8 cellular contexts compared by ENCODE assay signal in the genomic region with DNA sequence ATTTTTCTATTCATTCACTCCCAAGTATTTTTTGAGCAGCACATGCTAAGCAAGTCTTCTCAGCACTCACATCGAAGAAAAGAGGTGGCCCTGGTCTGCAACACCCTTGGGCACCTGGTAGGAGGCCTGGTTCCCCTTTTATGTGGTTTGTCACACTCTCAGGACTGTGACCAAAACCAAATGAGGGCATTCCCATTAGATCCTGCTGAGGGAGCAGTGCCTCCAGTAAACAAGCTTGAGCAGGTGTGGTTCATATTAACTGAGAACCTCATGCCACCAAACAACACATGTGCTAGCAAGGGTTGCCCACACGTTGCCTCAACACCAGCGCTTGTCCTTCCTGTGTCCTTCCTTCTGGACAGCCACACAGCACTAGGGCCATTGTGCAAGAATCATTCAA. TPM values are rescaled to one million over a fixed set of nuclear protein-coding genes. Genes with fewer than 3 reads are reported as not detected.
A peak's percentile ranks its signal among the peaks of the same experiment; 100 is the strongest.
DNase-seq lines count a peak whose midpoint lies in the region; ATAC-seq lines count a peak whose summit lies in the region.

No MANE protein-coding gene starts in this region.

- ATAC-seq in HG02763 (IDR thresholded peaks at IDR 0.05; ENCODE audit: unreplicated experiment): peak; percentile 78

- no peaks in the 10 kb centered on the region for H3K4me1 Mint-ChIP-seq in T-helper 2 cell treated with Interferon-gamma antibody and Interleukin-4, amounts not matched to agents 5 μg/mL and 100 μg/mL, for 36 hours (ENCODE audit: low read depth)

- no peak overlapping the region for H3K27ac Mint-ChIP-seq in T-helper 2 cell treated with Interferon-gamma antibody and Interleukin-4, amounts not matched to agents 5 μg/mL and 100 μg/mL, for 36 hours

- peaks cover 6% of the 10 kb centered on the region for H3K27me3 Mint-ChIP-seq in T-helper 2 cell treated with Interferon-gamma antibody and Interleukin-4, amounts not matched to agents 5 μg/mL and 100 μg/mL, for 36 hours (ENCODE audit: low read depth)

- H3K36me3 Mint-ChIP-seq in T-helper 2 cell treated with Interferon-gamma antibody and Interleukin-4, amounts not matched to agents 5 μg/mL and 100 μg/mL, for 36 hours (ENCODE audit: low read depth): no peaks in the 10 kb centered on the region

- peak in 2 of 3 experiments; percentile 6 to 25 for DNase-seq in NCI-H1417 (lab: John Stamatoyannopoulos, UW)
- DNase-seq in NCI-H1417 treated with DMSO at 0.1 percent for 48 hours (lab: John Stamatoyannopoulos, UW): no peak
- peak; percentile 26 for DNase-seq in NCI-H1092 treated with DMSO at 0.1 percent for 48 hours (lab: John Stamatoyannopoulos, UW)
- DNase-seq in renal cortical epithelial cell (ENCODE audit: low read depth): peak; percentile 6
- DNase-seq in activated CD4-positive, alpha-beta T cell treated with anti-CD3 and anti-CD28 coated beads, Interleukin-2, amount 50 U/mL, for 4 hours: no peak
- no peak for DNase-seq in T-helper 2 cell treated with Interferon-gamma antibody and Interleukin-4, amounts not matched to agents 5 μg/mL and 100 μg/mL, for 36 hours (ENCODE audit: low spot score)
- no peak for DNase-seq in DMS114 treated with DMSO at 0.1 percent for 48 hours (lab: John Stamatoyannopoulos, UW; ENCODE audit: unreplicated experiment)

- H3K9me3 Mint-ChIP-seq in T-helper 2 cell treated with Interferon-gamma antibody and Interleukin-4, amounts not matched to agents 5 μg/mL and 100 μg/mL, for 36 hours: no peaks in the 10 kb centered on the region

- H3K4me3 Mint-ChIP-seq in T-helper 2 cell treated with Interferon-gamma antibody and Interleukin-4, amounts not matched to agents 5 μg/mL and 100 μg/mL, for 36 hours: no peak overlapping the region

RNA-seq across cellular contexts. Expression of a gene that starts 26.9 kb away (rescaled TPM):
- total RNA-seq in renal cortical epithelial cell: 7.9 and 11.8 TPM in 2 replicates

Comparison
In these comparisons a context has a peak if more than half of its experiments do, and no peak if none do; other contexts are left out.
1. DNase-seq: peak in NCI-H1417 (2 of 3), NCI-H1092 treated with DMSO at 0.1 percent for 48 hours (single experiment) and renal cortical epithelial cell (single experiment); none in NCI-H1417 treated with DMSO at 0.1 percent for 48 hours (single experiment), activated CD4-positive, alpha-beta T cell treated with anti-CD3 and anti-CD28 coated beads, Interleukin-2, amount 50 U/mL, for 4 hours (0 of 2), T-helper 2 cell treated with Interferon-gamma antibody and Interleukin-4, amounts not matched to agents 5 μg/mL and 100 μg/mL, for 36 hours (single experiment) and DMS114 treated with DMSO at 0.1 percent for 48 hours (single experiment).